ENCODE assay signal across 10 cellular contexts in genomic region chr6:6712979-6713514, GRCh38.
DNase-seq lines count a peak whose midpoint lies in the region; ATAC-seq and TF ChIP-seq lines count a peak whose summit lies in the region.
"Had no signal": no experiment of that assay in that cellular context is flagged by ENCODE, and none has a peak within 500 bp of the region (broad histone marks: within the 10 kb centered on the region; RNA-seq: fewer than 3 reads in every experiment).

No MANE protein-coding gene starts in this region.

- ATAC-seq in GM21723 (IDR thresholded peaks at IDR 0.05; ENCODE audit: unreplicated experiment): peak; percentile 41
- no peak for ATAC-seq in GM21528 (IDR thresholded peaks at IDR 0.05; ENCODE audit: low FRiP score, unreplicated experiment)
- no peak for ATAC-seq in GM21360 (IDR thresholded peaks at IDR 0.05; ENCODE audit: unreplicated experiment)

- no peak overlapping the region for H2BK5ac ChIP-seq in mesenchymal stem cell (ENCODE audit: low read depth, low read length, poor library complexity, severe bottlenecking)

- H3K23ac ChIP-seq in mesenchymal stem cell (ENCODE audit: low read length in 2 of 2): no peak overlapping the region

- no peak for TF ChIP-seq CTCF in WI38 (IDR thresholded peaks at IDR 0.05; ENCODE audit: low read depth, low read length)

- peaks cover 11% of the 10 kb centered on the region for H3K4me1 ChIP-seq in mesenchymal stem cell (ENCODE audit: control insufficient read depth, insufficient read depth, low read depth, low read length)

- no peaks in the 10 kb centered on the region for H3K79me1 ChIP-seq in mesenchymal stem cell (replicated peaks; ENCODE audit: low read length, poor library complexity, severe bottlenecking)

- peaks cover 4 to 5% of the 10 kb centered on the region in 2 experiments for H3K27me3 ChIP-seq in mesenchymal stem cell (ENCODE audit: control insufficient read depth in 1 of 2, insufficient read depth in 1 of 2, low read length in 2 of 2)

- peak overlapping the region; percentile 45 to 57 for H3K4ac ChIP-seq in mesenchymal stem cell (ENCODE audit: low read depth in 1 of 2, low read length in 2 of 2)

- H3K14ac ChIP-seq in mesenchymal stem cell (ENCODE audit: low read length in 2 of 2): peak overlapping the region in 1 of 2 experiments; percentile 63

- H2BK120ac ChIP-seq in mesenchymal stem cell (ENCODE audit: low read depth, low read length): no peak overlapping the region

- H2AK5ac ChIP-seq in mesenchymal stem cell (ENCODE audit: low read length, severe bottlenecking): no peak overlapping the region

- H2BK15ac ChIP-seq in mesenchymal stem cell (ENCODE audit: low read depth, poor library complexity, severe bottlenecking): peak overlapping the region; percentile 87

- no peaks in the 10 kb centered on the region for H3K9me3 ChIP-seq in mesenchymal stem cell (ENCODE audit: control insufficient read depth, low read length)

- H3K4me3 ChIP-seq in WI38 (ENCODE audit: low read depth, low read length) (peak overlapping the region; percentile 8; the same call in 1 of the 2 replicates), mesenchymal stem cell (ENCODE audit: insufficient read depth in 1 of 2, low read depth in 1 of 2, low read length in 2 of 2) (peak overlapping the region in 1 of 2 experiments; percentile 26)

- H3K4me2 ChIP-seq in mesenchymal stem cell (ENCODE audit: low read length, poor library complexity, severe bottlenecking): no peak overlapping the region

- peak overlapping the region; percentile 81 for H3K9ac ChIP-seq in mesenchymal stem cell (ENCODE audit: low read length)

- no peak overlapping the region for H3K27ac ChIP-seq in mesenchymal stem cell (ENCODE audit: low read length, poor library complexity, severe bottlenecking)

- peak; percentile 34 for DNase-seq in AG20443 (ENCODE audit: low spot score)
- DNase-seq in mesenchymal stem cell: peak; percentile 46
- DNase-seq in globus pallidus (ENCODE audit: low spot score): no peak
- no peak for DNase-seq in effector CD4-positive, alpha-beta T cell
- DNase-seq: NCI-H510A; stimulated activated CD4-positive, alpha-beta T cell treated with anti-CD3 and anti-CD28 coated beads, Interleukin-2, amount 100 ng/mL, for 48 hours had no signal

- peak overlapping the region; percentile 80 to 81 for H2BK12ac ChIP-seq in mesenchymal stem cell (ENCODE audit: low read length in 2 of 2)

- H2AFZ ChIP-seq in mesenchymal stem cell (ENCODE audit: low read depth, low read length): peak overlapping the region; percentile 20

- H3K36me3 ChIP-seq in mesenchymal stem cell (ENCODE audit: control insufficient read depth in 1 of 2, insufficient read depth in 2 of 2, low read depth in 1 of 2, low read length in 2 of 2): no peaks in the 10 kb centered on the region

- peak overlapping the region; percentile 91 for H4K91ac ChIP-seq in mesenchymal stem cell (ENCODE audit: low read length)

- WGBS in mesenchymal stem cell: 58% methylated on average over 9 of the region's 12 CpGs

- H3K18ac ChIP-seq in mesenchymal stem cell (ENCODE audit: low read depth in 1 of 2, low read length in 2 of 2): peak overlapping the region; percentile 91 to 96

- H4K8ac ChIP-seq in mesenchymal stem cell (ENCODE audit: low read length): peak overlapping the region; percentile 90

Comparison
In these comparisons a context has a peak if more than half of its experiments do, and no peak if none do; other contexts are left out.
1. DNase-seq: peak in AG20443 (single experiment) and mesenchymal stem cell (single experiment); none in globus pallidus (single experiment) and effector CD4-positive, alpha-beta T cell (single experiment).